ENCODE assay signal across 8 cellular contexts in the genomic region with DNA sequence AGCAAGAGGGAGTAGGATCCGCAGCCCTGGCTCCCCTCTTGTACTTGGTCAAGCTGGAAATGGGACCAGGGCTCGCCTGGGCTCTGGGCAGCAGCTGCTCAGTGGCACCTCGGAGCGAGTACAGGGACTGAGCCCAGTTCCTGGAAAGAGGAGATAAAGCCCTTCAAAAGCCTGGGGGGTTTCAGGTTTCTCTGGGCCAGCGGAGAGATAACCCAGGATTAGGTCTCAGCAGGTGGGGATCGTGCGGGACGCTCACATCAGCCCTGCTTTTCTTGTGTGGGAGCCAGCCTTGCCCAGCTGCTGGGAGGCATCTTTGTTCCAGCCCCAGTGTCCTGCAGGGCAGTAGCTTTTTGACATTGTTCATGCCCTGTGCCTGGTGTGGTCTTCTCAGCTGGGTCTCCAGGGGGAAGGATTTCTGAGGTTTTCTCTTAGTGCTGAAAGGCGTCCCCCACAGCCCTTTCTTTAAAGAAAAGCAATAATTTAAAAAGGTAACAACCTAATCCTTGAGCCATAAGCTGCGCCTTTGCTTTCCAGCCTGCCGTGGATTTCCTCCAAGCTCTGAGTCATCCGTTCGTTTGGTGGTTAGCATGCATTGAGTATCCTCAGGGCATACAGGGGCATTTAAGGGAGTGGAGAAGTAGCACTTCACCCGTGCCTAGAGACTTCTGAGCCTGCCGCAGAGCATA. TPM values are rescaled to one million over a fixed set of nuclear protein-coding genes. Genes with fewer than 3 reads are reported as not detected.
DNase-seq lines count a peak whose midpoint lies in the region; ATAC-seq and TF ChIP-seq lines count a peak whose summit lies in the region.

No MANE protein-coding gene starts in this region.

- DNase-seq in GOT3 (lab: John Stamatoyannopoulos, UW) (peak; percentile 1), NCI-H524 (lab: John Stamatoyannopoulos, UW) (peak; percentile 72 to 93), ecto neural progenitor cell (ENCODE audit: low spot score) (peak; percentile 88), lung (ENCODE audit: low spot score) (peak; percentile 80), transverse colon (peak; percentile 48), T-helper 2 cell (no peak)
- DNase-seq in stimulated activated naive CD4-positive, alpha-beta T cell (lab: John Stamatoyannopoulos, UW), result no peak

- H3K4me3 ChIP-seq in lung (peak overlapping the region; percentile 5), transverse colon (peak overlapping the region in 3 of 4 donors; percentile 26 to 47 (median 30))

- H3K27ac ChIP-seq in lung (ENCODE audit: low read depth in 1 of 2, low read length in 1 of 2) (peak overlapping the region in 1 of 2 donors; percentile 67), transverse colon (peak overlapping the region; percentile 83 to 86 (median 84))

- ATAC-seq in lung (ENCODE audit: insufficient read depth, low FRiP score), result peak; percentile 75
- ATAC-seq in GM19455 (IDR thresholded peaks at IDR 0.05; ENCODE audit: unreplicated experiment), result no peak

- H3K9me3 ChIP-seq in lung (ENCODE audit: control insufficient read depth in 2 of 2, insufficient read depth in 1 of 2, low read length in 1 of 2) (peaks cover 0 to 3% of the 10 kb centered on the region in 2 donors), transverse colon (no peaks in the 10 kb centered on the region)

- peak; percentile 43 for TF ChIP-seq EP300 in transverse colon (IDR thresholded peaks at IDR 0.05; ENCODE audit: low read depth)

- H3K36me3 ChIP-seq in lung (ENCODE audit: control insufficient read depth in 2 of 2, insufficient read depth in 2 of 2, low read length in 2 of 2) (no peaks in the 10 kb centered on the region), transverse colon (no peaks in the 10 kb centered on the region)

- intact Hi-C loops in transverse colon (cut with DNase I; ENCODE audit: low total_unique reads), result no loop called here

- H3K27me3 ChIP-seq in lung (ENCODE audit: control insufficient read depth, insufficient read depth), result no peaks in the 10 kb centered on the region
- H3K27me3 ChIP-seq in transverse colon, result peaks cover 45% of the 10 kb centered on the region

- in situ Hi-C loops in transverse colon (cut with MboI; ENCODE audit: low pct_ligation_motif_present in 1 of 4, low pct_unique_long_range_greater_than_20kb in 1 of 4, low sequenced_read_pairs in 3 of 4), result no loop called here

- TF ChIP-seq CTCF in lung (IDR thresholded peaks at IDR 0.05; ENCODE audit: control extremely low read depth, extremely low read depth) (no peak), transverse colon (IDR thresholded peaks at IDR 0.05) (no peak)

- H3K4me1 ChIP-seq in lung (ENCODE audit: control insufficient read depth in 2 of 2, insufficient read depth in 2 of 2, low read length in 2 of 2) (peaks cover 0 to 6% of the 10 kb centered on the region in 2 donors), transverse colon (peaks cover 0 to 12% (median 7%) of the 10 kb centered on the region in 4 donors)

- TF ChIP-seq POLR2A in transverse colon (IDR thresholded peaks at IDR 0.05), result peak; percentile 25

- 6 to 8% methylated on average over 15 of the region's 15 CpGs for WGBS in lung, 2 donors
- WGBS in transverse colon (ENCODE audit: low coverage in 1 of 2), 2 donors, result 4 to 18% methylated on average over 5 to 9 of the region's 15 CpGs

RNA-seq across cellular contexts. Expression of gene TNC, which starts 0.7 kb away (rescaled TPM):
- total RNA-seq in lung (100 to 1,000 TPM in 1 of 2 donors, 10 to 100 TPM in 1; 45.2 to 242 TPM), transverse colon (100 to 1,000 TPM in 1 of 4 donors, 10 to 100 TPM in 3; 29.4 to 316 (median 61.9) TPM)
- polyA plus RNA-seq in lung, result 100 to 1,000 TPM in 1 of 2 donors, 1 to 10 TPM in 1; 3.9 to 116 TPM

Comparison
In these comparisons a context has a peak if more than half of its experiments do, and no peak if none do; other contexts are left out.
1. DNase-seq: peak in GOT3 (single experiment), NCI-H524 (2 of 2), ecto neural progenitor cell (single experiment), lung (single experiment) and transverse colon (single experiment); none in stimulated activated naive CD4-positive, alpha-beta T cell (0 of 6) and T-helper 2 cell (0 of 5).